13 cellular contexts compared by ENCODE assay signal in the genomic region with DNA sequence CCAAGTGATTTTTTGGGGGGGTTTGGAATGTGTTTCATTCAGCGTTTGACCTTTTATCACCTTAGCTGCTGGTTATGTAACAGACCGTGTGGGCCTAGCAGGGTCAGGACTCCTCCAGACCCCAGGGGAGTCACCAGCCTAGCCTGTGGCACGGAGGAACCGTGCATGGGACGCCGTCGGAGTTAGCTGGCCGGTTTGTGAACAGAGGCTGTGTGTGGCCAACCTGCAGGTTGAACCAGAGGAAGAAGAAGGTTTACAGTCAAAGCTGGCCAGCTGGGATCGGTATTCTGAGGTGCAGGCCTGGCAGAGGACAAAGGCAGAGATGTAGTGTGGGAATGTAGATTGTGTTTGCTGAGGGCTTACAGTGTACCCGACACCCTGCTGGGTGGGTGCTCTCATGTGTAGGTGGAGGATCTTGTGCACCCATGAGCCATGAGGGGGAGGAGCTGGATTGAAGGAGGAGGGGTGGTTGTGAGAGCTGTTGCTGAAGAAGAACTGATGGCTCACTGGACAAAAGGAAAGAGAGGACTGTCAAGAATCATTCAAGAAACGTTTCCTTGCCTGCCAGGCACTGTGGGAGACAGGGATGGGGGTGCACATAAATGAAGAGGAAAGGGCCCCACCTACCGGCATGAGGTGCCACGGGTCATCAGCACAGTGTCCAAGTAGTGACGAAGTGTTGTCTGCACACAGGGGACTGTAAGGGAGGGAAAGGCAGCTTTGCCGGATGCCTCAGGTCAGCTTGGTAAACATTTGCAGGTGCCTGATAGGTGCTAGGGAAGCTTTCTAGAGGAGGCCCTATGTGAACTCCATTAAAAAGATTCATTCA. TPM values are rescaled to one million over a fixed set of nuclear protein-coding genes. Genes with fewer than 3 reads are reported as not detected.
A peak's percentile ranks its signal among the peaks of the same experiment; 100 is the strongest.
DNase-seq lines count a peak whose midpoint lies in the region; ATAC-seq, FAIRE-seq and TF ChIP-seq lines count a peak whose summit lies in the region.
"Had no signal": no experiment of that assay in that cellular context is flagged by ENCODE, and none has a peak within 500 bp of the region (broad histone marks: within the 10 kb centered on the region; RNA-seq: fewer than 3 reads in every experiment).

No MANE protein-coding gene starts in this region.

- H3K4me3 Mint-ChIP-seq in activated CD4-positive, alpha-beta T cell treated with anti-CD3 and anti-CD28 coated beads for 36 hours, result no peak overlapping the region
- H3K4me3 Mint-ChIP-seq in activated CD4-positive, alpha-beta memory T cell treated with anti-CD3 and anti-CD28 coated beads for 36 hours, result no peak overlapping the region
- H3K4me3 Mint-ChIP-seq in glutamatergic neuron (ENCODE audit: unreplicated experiment), result no peak overlapping the region

- TF ChIP-seq CTCF in glutamatergic neuron (IDR thresholded peaks at IDR 0.05; ENCODE audit: partially characterized antibody, unreplicated experiment) (no peak), pancreas (IDR thresholded peaks at IDR 0.05) (no peak), kidney (IDR thresholded peaks at IDR 0.05; ENCODE audit: borderline replicate concordance, extremely low read depth, insufficient read depth) (no peak)

- H3K4me3 ChIP-seq in pancreas (no peak overlapping the region), kidney (ENCODE audit: low read length in 2 of 2) (no peak overlapping the region)

- DNase-seq in activated CD4-positive, alpha-beta T cell treated with anti-CD3 and anti-CD28 coated beads for 36 hours, result no peak
- DNase-seq in activated CD4-positive, alpha-beta T cell treated with anti-CD3 and anti-CD28 coated beads, Interleukin-2, amount 50 U/mL, for 48 hours, result no peak
- no peak for DNase-seq in activated CD4-positive, alpha-beta memory T cell treated with anti-CD3 and anti-CD28 coated beads for 36 hours
- DNase-seq in glutamatergic neuron (no peak), pancreas (no peak), kidney (no peak), superior temporal gyrus (ENCODE audit: extremely low spot score) (no peak)
- DNase-seq: brain microvascular endothelial cell, NCI-H1092, NCI-H524 treated with DMSO at 0.1 percent for 48 hours, SK-N-SH had no signal

- H3K27ac Mint-ChIP-seq in activated CD4-positive, alpha-beta T cell treated with anti-CD3 and anti-CD28 coated beads for 36 hours, result peak overlapping the region; percentile 76
- peak overlapping the region; percentile 70 for H3K27ac Mint-ChIP-seq in activated CD4-positive, alpha-beta memory T cell treated with anti-CD3 and anti-CD28 coated beads for 36 hours
- peak overlapping the region; percentile 14 for H3K27ac Mint-ChIP-seq in glutamatergic neuron (ENCODE audit: unreplicated experiment)

- intact Hi-C loops in activated CD4-positive, alpha-beta T cell treated with anti-CD3 and anti-CD28 coated beads for 36 hours (cut with DNase I, micrococcal nuclease), result loop anchor here in 1 of 2 experiments (2.0 kb wide), 1 partner anchor 16 kb away; no protein-coding TSS in a partner anchor
- intact Hi-C loops in activated CD4-positive, alpha-beta memory T cell treated with anti-CD3 and anti-CD28 coated beads for 36 hours (cut with micrococcal nuclease), result loop anchor here (5.0 kb wide), 1 partner anchor 40 kb away; no protein-coding TSS in a partner anchor
- intact Hi-C loops in pancreas (cut with DNase I), result no loop called here
- intact Hi-C loops in kidney (cut with DNase I), result no loop called here

- H3K4me1 ChIP-seq in pancreas, result no peaks in the 10 kb centered on the region
- H3K4me1 ChIP-seq in kidney (ENCODE audit: control insufficient read depth in 1 of 2, insufficient read depth in 1 of 2, low read depth in 1 of 2, low read length in 2 of 2), result peaks cover 0 to 5% of the 10 kb centered on the region in 2 donors

- H3K4me1 Mint-ChIP-seq in activated CD4-positive, alpha-beta T cell treated with anti-CD3 and anti-CD28 coated beads for 36 hours, result peaks cover 42% of the 10 kb centered on the region
- peaks cover 33% of the 10 kb centered on the region for H3K4me1 Mint-ChIP-seq in activated CD4-positive, alpha-beta memory T cell treated with anti-CD3 and anti-CD28 coated beads for 36 hours (ENCODE audit: low read depth)
- peaks cover 5% of the 10 kb centered on the region for H3K4me1 Mint-ChIP-seq in glutamatergic neuron (ENCODE audit: low read depth, unreplicated experiment)

- no peaks in the 10 kb centered on the region for H3K27me3 Mint-ChIP-seq in activated CD4-positive, alpha-beta T cell treated with anti-CD3 and anti-CD28 coated beads for 36 hours
- H3K27me3 Mint-ChIP-seq in activated CD4-positive, alpha-beta memory T cell treated with anti-CD3 and anti-CD28 coated beads for 36 hours, result no peaks in the 10 kb centered on the region
- no peaks in the 10 kb centered on the region for H3K27me3 Mint-ChIP-seq in glutamatergic neuron (ENCODE audit: unreplicated experiment)

- no peak for FAIRE-seq in pancreas (lab: Jason Lieb, UNC)
- no peak for FAIRE-seq in kidney (lab: Jason Lieb, UNC)

- H3K9ac ChIP-seq in kidney (ENCODE audit: low read length in 2 of 2), result no peak overlapping the region
- H3K9ac ChIP-seq: SK-N-SH had no signal

- peaks cover 52% of the 10 kb centered on the region for H3K36me3 Mint-ChIP-seq in activated CD4-positive, alpha-beta T cell treated with anti-CD3 and anti-CD28 coated beads for 36 hours (ENCODE audit: low read depth)
- H3K36me3 Mint-ChIP-seq in activated CD4-positive, alpha-beta memory T cell treated with anti-CD3 and anti-CD28 coated beads for 36 hours, result peaks cover 47% of the 10 kb centered on the region
- no peaks in the 10 kb centered on the region for H3K36me3 Mint-ChIP-seq in glutamatergic neuron (ENCODE audit: unreplicated experiment)

- H3K9me3 ChIP-seq in pancreas, result no peaks in the 10 kb centered on the region
- no peaks in the 10 kb centered on the region for H3K9me3 ChIP-seq in kidney (ENCODE audit: control insufficient read depth in 1 of 2, low read length in 2 of 2)
- H3K9me3 ChIP-seq: neutrophil, SK-N-SH had no signal

- whole genome bisulfite sequencing in pancreas, 2 donors, result 76% methylated on average over 15 of the region's 15 CpGs

- no peaks in the 10 kb centered on the region for H3K9me3 Mint-ChIP-seq in activated CD4-positive, alpha-beta T cell treated with anti-CD3 and anti-CD28 coated beads for 36 hours (ENCODE audit: low read depth)
- H3K9me3 Mint-ChIP-seq in activated CD4-positive, alpha-beta memory T cell treated with anti-CD3 and anti-CD28 coated beads for 36 hours, result no peaks in the 10 kb centered on the region
- peaks cover 2% of the 10 kb centered on the region for H3K9me3 Mint-ChIP-seq in glutamatergic neuron (ENCODE audit: unreplicated experiment)

- no peak for ATAC-seq in activated CD4-positive, alpha-beta T cell treated with anti-CD3 and anti-CD28 coated beads for 36 hours
- peak in 3 of 4 donors; percentile 19 to 50 (median 36) for ATAC-seq in pancreas
- ATAC-seq in GM19328 (IDR thresholded peaks at IDR 0.05; ENCODE audit: unreplicated experiment), result no peak

- H3K27me3 ChIP-seq in pancreas, result no peaks in the 10 kb centered on the region
- H3K27me3 ChIP-seq: brain microvascular endothelial cell, neutrophil had no signal

- POLR2A ChIA-PET in activated CD4-positive, alpha-beta T cell treated with anti-CD3 and anti-CD28 coated beads for 36 hours (lab: Charles Lee), result no interaction called here
- POLR2A ChIA-PET in activated CD4-positive, alpha-beta memory T cell treated with anti-CD3 and anti-CD28 coated beads for 36 hours (lab: Charles Lee), result interaction anchor here (0.5 to 2.2 kb wide), 3 partner anchors 11 to 18 kb away, joined by 3 to 11 read pairs (median 5); no protein-coding TSS in a partner anchor

- peaks cover 0 to 5% (median 5%) of the 10 kb centered on the region in 3 donors for H3K36me3 ChIP-seq in pancreas
- peaks cover 22% of the 10 kb centered on the region in 2 donors for H3K36me3 ChIP-seq in kidney (ENCODE audit: control insufficient read depth in 1 of 2, insufficient read depth in 2 of 2, low read length in 2 of 2)

- CTCF ChIA-PET in activated CD4-positive, alpha-beta T cell treated with anti-CD3 and anti-CD28 coated beads for 36 hours (lab: Charles Lee), result interaction anchor here (0.6 to 0.8 kb wide), 4 partner anchors 9 to 364 kb away, joined by 3 to 7 read pairs (median 3); no protein-coding TSS in a partner anchor
- CTCF ChIA-PET in activated CD4-positive, alpha-beta memory T cell treated with anti-CD3 and anti-CD28 coated beads for 36 hours (lab: Charles Lee), result interaction anchor here (0.5 to 1.2 kb wide), 3 partner anchors 17 to 50 kb away, joined by 3 read pairs; no protein-coding TSS in a partner anchor

- H3K27ac ChIP-seq in pancreas (no peak overlapping the region), kidney (ENCODE audit: low read depth in 2 of 2, low read length in 2 of 2) (no peak overlapping the region)
- H3K27ac ChIP-seq: brain microvascular endothelial cell, neutrophil had no signal

RNA-seq across cellular contexts. Expression of gene PWP2, which starts 40.0 kb away (rescaled TPM):
- 10 to 100 TPM; 28.9 to 54.1 TPM for total RNA-seq in activated CD4-positive, alpha-beta T cell treated with anti-CD3 and anti-CD28 coated beads for 36 hours
- 10 to 100 TPM; 38.5 to 39.8 TPM for total RNA-seq in activated CD4-positive, alpha-beta memory T cell treated with anti-CD3 and anti-CD28 coated beads for 36 hours
- 22.1 TPM for total RNA-seq in glutamatergic neuron (ENCODE audit: unreplicated experiment)
- 1 to 10 TPM in 5 of 6 donors, under 1 TPM in 1; 0.87 to 5.8 (median 2.2) TPM for total RNA-seq in pancreas
- 10 to 100 TPM in 1 of 2 donors, 1 to 10 TPM in 1; 5.6 to 10.5 TPM for polyA plus RNA-seq in pancreas
- total RNA-seq in kidney, result 8.1 TPM
- polyA plus RNA-seq in kidney (ENCODE audit: insufficient read depth, low read depth, low replicate concordance), result 0.84 TPM

RNA-seq across cellular contexts. Expression of gene TRAPPC10, which starts 55.1 kb away (rescaled TPM):
- 10 to 100 TPM; 40.2 to 58.7 TPM for total RNA-seq in activated CD4-positive, alpha-beta T cell treated with anti-CD3 and anti-CD28 coated beads for 36 hours
- total RNA-seq in activated CD4-positive, alpha-beta memory T cell treated with anti-CD3 and anti-CD28 coated beads for 36 hours, result 10 to 100 TPM; 46.1 to 50.5 TPM
- 48.4 TPM for total RNA-seq in glutamatergic neuron (ENCODE audit: unreplicated experiment)
- total RNA-seq in pancreas, result 10 to 100 TPM in 5 of 6 donors, 1 to 10 TPM in 1; 8.9 to 19.1 (median 12.3) TPM
- polyA plus RNA-seq in pancreas, result 1 to 10 TPM; 7.2 to 7.8 TPM
- total RNA-seq in kidney, result 48.5 TPM
- polyA plus RNA-seq in kidney (ENCODE audit: insufficient read depth, low read depth, low replicate concordance), result 8.8 TPM

Comparison
In these comparisons a context has a peak if more than half of its experiments do, and no peak if none do; other contexts are left out.
1. ATAC-seq: peak in pancreas (3 of 4); none in activated CD4-positive, alpha-beta T cell treated with anti-CD3 and anti-CD28 coated beads for 36 hours (single experiment) and GM19328 (single experiment).
2. H3K27ac Mint-ChIP-seq: peak in every context shown above with its lines; median percentile 76 in activated CD4-positive, alpha-beta T cell treated with anti-CD3 and anti-CD28 coated beads for 36 hours; 70 in activated CD4-positive, alpha-beta memory T cell treated with anti-CD3 and anti-CD28 coated beads for 36 hours; 14 in glutamatergic neuron.